14 cellular contexts compared by ENCODE assay signal in the genomic region with DNA sequence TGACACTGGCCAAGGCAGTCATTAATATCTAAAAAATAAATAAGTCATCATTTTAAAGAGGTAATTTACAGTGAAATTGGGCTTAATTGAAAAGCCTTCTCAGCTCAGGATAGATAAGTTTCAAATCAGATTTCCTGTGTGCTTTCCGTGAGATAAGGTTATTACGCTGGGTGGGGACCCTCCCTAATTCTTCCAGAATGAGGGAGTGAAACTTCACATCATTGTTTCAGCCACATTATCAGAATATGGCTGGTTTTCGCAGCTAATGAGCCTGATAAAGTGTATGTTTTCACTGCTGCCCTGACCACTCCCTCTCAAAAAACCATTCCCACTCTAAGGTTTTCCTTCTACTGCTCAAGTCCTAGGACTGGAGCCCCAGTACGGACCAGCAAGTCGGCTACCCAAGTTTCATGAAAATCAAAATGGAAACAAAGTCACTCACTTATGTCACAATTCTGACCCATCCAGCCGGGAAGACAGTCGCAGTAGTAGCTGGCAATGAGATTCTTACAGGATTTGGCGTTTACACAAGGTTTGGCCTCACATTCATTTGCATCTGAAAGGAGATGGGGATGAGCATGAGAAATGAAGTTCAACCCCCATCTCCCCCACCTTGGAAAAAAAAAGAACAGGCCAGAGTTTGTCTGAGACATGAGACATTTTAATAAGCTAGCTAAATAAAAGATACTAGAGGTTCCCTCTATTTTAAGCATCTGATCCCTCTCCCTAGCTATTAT. TPM values are rescaled to one million over a fixed set of nuclear protein-coding genes. Genes with fewer than 3 reads are reported as not detected.
DNase-seq lines count a peak whose midpoint lies in the region; ATAC-seq and TF ChIP-seq lines count a peak whose summit lies in the region.
"Had no signal": no experiment of that assay in that cellular context is flagged by ENCODE, and none has a peak within 500 bp of the region (broad histone marks: within the 10 kb centered on the region; RNA-seq: fewer than 3 reads in every experiment).

No MANE protein-coding gene starts in this region.

- no peaks in the 10 kb centered on the region for H3K9me3 ChIP-seq in heart left ventricle
- H3K9me3 ChIP-seq: testis had no signal

- peaks cover 11 to 86% (median 41%) of the 10 kb centered on the region in 12 donors for H3K4me1 ChIP-seq in heart left ventricle

- H3K4me1 Mint-ChIP-seq in neural crest cell (peaks cover 67% of the 10 kb centered on the region), type B pancreatic cell (ENCODE audit: unreplicated experiment) (peaks cover 72% of the 10 kb centered on the region)
- H3K4me1 Mint-ChIP-seq: activated B cell treated with CpG ODN at 0.5 μM for 24 hours; CD4-positive, CD25-positive, alpha-beta regulatory T cell had no signal

- no peak for TF ChIP-seq POLR2A in heart left ventricle (IDR thresholded peaks at IDR 0.05)

- TF ChIP-seq CTCF in heart left ventricle (IDR thresholded peaks at IDR 0.05) (no peak), coronary artery (IDR thresholded peaks at IDR 0.05) (no peak), neural crest cell (conservative IDR thresholded peaks at IDR 0.05) (no peak), type B pancreatic cell (conservative IDR thresholded peaks at IDR 0.05) (no peak)

- H3K4me3 Mint-ChIP-seq in neural crest cell (peak overlapping the region; percentile 79), type B pancreatic cell (peak overlapping the region; percentile 37)
- H3K4me3 Mint-ChIP-seq: activated B cell treated with CpG ODN at 0.5 μM for 24 hours; CD4-positive, CD25-positive, alpha-beta regulatory T cell had no signal

- no peak overlapping the region for H3K4me3 ChIP-seq in heart left ventricle
- peak overlapping the region; percentile 3 for H3K4me3 ChIP-seq in coronary artery
- H3K4me3 ChIP-seq: testis had no signal

- peaks cover 0 to 98% (median 89%) of the 10 kb centered on the region in 9 donors for H3K36me3 ChIP-seq in heart left ventricle

- ATAC-seq in heart left ventricle = no peak
- no peak for ATAC-seq in Right ventricle myocardium superior (ENCODE audit: poor library complexity)
- ATAC-seq in GM21576 (IDR thresholded peaks at IDR 0.05; ENCODE audit: unreplicated experiment) = no peak
- no peak for ATAC-seq in activated naive CD4-positive, alpha-beta T cell treated with anti-CD3 and anti-CD28 coated beads, Interleukin-2, amount 50 U/mL, for 72 hours

- intact Hi-C loops in heart left ventricle (cut with DNase I) = no loop called here
- intact Hi-C loops in Right ventricle myocardium superior (cut with DNase I) = no loop called here

- H3K27ac Mint-ChIP-seq in neural crest cell (ENCODE audit: unreplicated experiment) (no peak overlapping the region), type B pancreatic cell (peak overlapping the region; percentile 43)
- H3K27ac Mint-ChIP-seq in activated naive CD4-positive, alpha-beta T cell treated with anti-CD3 and anti-CD28 coated beads, Interleukin-2, amount 50 U/mL, for 72 hours = no peak overlapping the region
- H3K27ac Mint-ChIP-seq: activated B cell treated with CpG ODN at 0.5 μM for 24 hours; CD4-positive, CD25-positive, alpha-beta regulatory T cell had no signal

- H3K27me3 ChIP-seq in heart left ventricle = no peaks in the 10 kb centered on the region
- H3K27me3 ChIP-seq: testis had no signal

- H3K9me3 Mint-ChIP-seq in neural crest cell = no peaks in the 10 kb centered on the region
- no peaks in the 10 kb centered on the region for H3K9me3 Mint-ChIP-seq in type B pancreatic cell
- no peaks in the 10 kb centered on the region for H3K9me3 Mint-ChIP-seq in activated naive CD4-positive, alpha-beta T cell treated with anti-CD3 and anti-CD28 coated beads, Interleukin-2, amount 50 U/mL, for 72 hours
- H3K9me3 Mint-ChIP-seq: activated B cell treated with CpG ODN at 0.5 μM for 24 hours had no signal

- H3K27ac ChIP-seq in heart left ventricle = peak overlapping the region in 7 of 12 donors; percentile 1 to 80 (median 31)
- peak overlapping the region; percentile 88 to 95 for H3K27ac ChIP-seq in coronary artery
- H3K27ac ChIP-seq: testis had no signal

- DNase-seq in heart left ventricle (no peak), Right ventricle myocardium superior (no peak), coronary artery (ENCODE audit: low spot score) (peak; percentile 40), neural crest cell (ENCODE audit: low read depth, low spot score) (no peak), type B pancreatic cell (ENCODE audit: extremely low spot score, unreplicated experiment) (no peak), amygdala (lab: John Stamatoyannopoulos, UW) (no peak)
- no peak for DNase-seq in activated naive CD4-positive, alpha-beta T cell treated with anti-CD3 and anti-CD28 coated beads, Interleukin-2, amount 50 U/mL, for 72 hours (ENCODE audit: low spot score in 2 of 2)
- DNase-seq: activated B cell treated with CpG ODN at 0.5 μM for 24 hours; CD4-positive, CD25-positive, alpha-beta regulatory T cell; NCI-H1092; stimulated activated CD4-positive, alpha-beta T cell treated with anti-CD3 and anti-CD28 coated beads, Interleukin-2, amount 100 ng/mL, for 24 hours; T-helper 1 cell; testis had no signal

- H3K27me3 Mint-ChIP-seq in neural crest cell (ENCODE audit: low read depth) = no peaks in the 10 kb centered on the region
- no peaks in the 10 kb centered on the region for H3K27me3 Mint-ChIP-seq in type B pancreatic cell

- WGBS in heart left ventricle, 4 donors = 72 to 87% (median 78%) methylated on average over 8 of the region's 8 CpGs

- H3K36me3 Mint-ChIP-seq in neural crest cell (ENCODE audit: low read depth) (peaks cover 42% of the 10 kb centered on the region), type B pancreatic cell (peaks cover 58% of the 10 kb centered on the region)
- no peaks in the 10 kb centered on the region for H3K36me3 Mint-ChIP-seq in activated naive CD4-positive, alpha-beta T cell treated with anti-CD3 and anti-CD28 coated beads, Interleukin-2, amount 50 U/mL, for 72 hours
- H3K36me3 Mint-ChIP-seq: CD4-positive, CD25-positive, alpha-beta regulatory T cell had no signal

RNA-seq across cellular contexts. Expression of a gene that starts 24.6 kb away (rescaled TPM):
- total RNA-seq in heart left ventricle (10 to 100 TPM; 20.9 to 42.6 (median 29.6) TPM), Right ventricle myocardium superior (22.1 TPM), neural crest cell (67.7 and 70.3 TPM in 2 replicates), type B pancreatic cell (ENCODE audit: low replicate concordance) (31.9 and 58.4 TPM in 2 replicates)
- polyA plus RNA-seq in heart left ventricle = 10 to 100 TPM; 12.5 to 12.7 TPM
- under 1 TPM; 0.11 to 0.62 TPM for total RNA-seq in activated naive CD4-positive, alpha-beta T cell treated with anti-CD3 and anti-CD28 coated beads, Interleukin-2, amount 50 U/mL, for 72 hours
- total RNA-seq: activated B cell treated with CpG ODN at 0.5 μM for 24 hours had no signal

Comparison
In these comparisons a context has a peak if more than half of its experiments do, and no peak if none do; other contexts are left out.
1. RNA of a gene that starts 24.6 kb away (total RNA-seq): 67.7 to 70.3 TPM in neural crest cell, 31.9 to 58.4 TPM in type B pancreatic cell, 20.9 to 42.6 TPM in heart left ventricle and 22.1 TPM in Right ventricle myocardium superior (single experiment); 0.11 to 0.62 TPM in activated naive CD4-positive, alpha-beta T cell treated with anti-CD3 and anti-CD28 coated beads, Interleukin-2, amount 50 U/mL, for 72 hours; every median in the first group is over 10 times any median in the second.